8 cellular contexts compared by ENCODE assay signal in the genomic region with DNA sequence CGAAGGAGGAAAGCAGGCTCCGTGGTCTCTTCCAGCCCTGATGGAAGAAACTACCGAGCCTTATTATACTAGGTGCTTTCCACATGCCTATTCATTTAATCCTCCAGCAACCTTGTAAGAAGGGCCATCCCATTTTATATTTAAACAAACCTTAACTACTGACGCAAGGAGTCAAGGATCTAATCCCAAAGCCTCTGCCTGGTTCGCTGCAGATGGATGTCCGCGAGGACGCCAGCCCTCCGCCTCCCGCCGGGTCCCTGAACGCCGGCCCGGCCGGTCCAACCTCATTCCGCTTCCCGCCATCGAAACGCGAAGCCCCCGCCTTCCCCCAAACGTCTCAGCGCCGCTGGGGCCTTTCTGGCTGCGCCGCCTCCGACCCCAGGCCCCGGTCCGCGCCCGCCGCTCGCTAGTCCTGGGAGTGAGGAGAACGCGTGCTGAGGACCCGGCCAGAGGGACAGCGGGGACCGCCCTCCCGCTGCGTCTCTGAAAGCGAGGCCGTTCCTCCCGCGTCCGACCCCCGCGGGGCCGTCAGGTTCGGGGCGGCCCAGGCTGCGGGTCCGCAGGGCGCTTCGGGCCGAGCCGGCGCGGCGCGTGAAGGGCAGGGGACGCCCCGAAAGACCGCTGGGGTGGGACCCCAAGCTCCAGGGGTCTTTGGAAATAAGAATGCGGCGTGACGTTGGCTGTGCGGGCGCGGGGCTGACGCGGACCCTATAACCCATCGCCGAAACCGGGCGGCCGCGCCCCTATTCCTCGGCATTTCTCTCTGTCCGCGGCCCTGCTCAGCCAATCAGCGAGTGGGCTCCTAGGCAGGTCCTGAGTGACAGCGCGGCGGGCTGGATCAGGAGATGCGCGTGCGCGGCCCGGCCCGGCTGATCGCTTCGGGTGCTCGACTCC. TPM values are rescaled to one million over a fixed set of nuclear protein-coding genes. Genes with fewer than 3 reads are reported as not detected.
DNase-seq lines count a peak whose midpoint lies in the region; ATAC-seq and TF ChIP-seq lines count a peak whose summit lies in the region.

No MANE protein-coding gene starts in this region.

- peak overlapping the region; percentile 98 for H2AFZ ChIP-seq in IMR-90 (replicated peaks; ENCODE audit: low read length, poor library complexity)
- peak overlapping the region; percentile 74 for H2AFZ ChIP-seq in OCI-LY3 (ENCODE audit: low read depth, low read length)

- H3K4me3 ChIP-seq in IMR-90 (ENCODE audit: insufficient read depth, low read depth, low read length) = peak overlapping the region; percentile 74
- H3K4me3 ChIP-seq in OCI-LY3 (ENCODE audit: low read length) = peak overlapping the region; percentile 91
- peak overlapping the region; percentile 84 for H3K4me3 ChIP-seq in epithelial cell of proximal tubule (ENCODE audit: low read depth, low read length)
- peak overlapping the region; percentile 68 to 76 for H3K4me3 ChIP-seq in mucosa of rectum (ENCODE audit: low read length in 2 of 2)

- H3K9me3 ChIP-seq in IMR-90 (ENCODE audit: control insufficient read depth, insufficient read depth, low read length) = no peaks in the 10 kb centered on the region
- H3K9me3 ChIP-seq in OCI-LY3 (ENCODE audit: insufficient read depth, low read length) = no peaks in the 10 kb centered on the region
- H3K9me3 ChIP-seq in mucosa of rectum (ENCODE audit: control insufficient read depth in 2 of 2, low read length in 2 of 2) = no peaks in the 10 kb centered on the region

- no peak overlapping the region for H2BK5ac ChIP-seq in IMR-90 (ENCODE audit: low read depth, low read length, poor library complexity, severe bottlenecking)

- H4K91ac ChIP-seq in IMR-90 (ENCODE audit: insufficient read depth, low read depth, low read length) = no peak overlapping the region

- peak overlapping the region; percentile 60; the same call in 1 of the 2 replicates for H3K23ac ChIP-seq in IMR-90 (ENCODE audit: low read depth, low read length)

- peak; percentile 52; the same call in 1 of the 2 replicates for TF ChIP-seq POLR2A in IMR-90 (IDR thresholded peaks at IDR 0.05; ENCODE audit: low read depth, low read length)

- TF ChIP-seq CTCF in IMR-90 (conservative IDR thresholded peaks at IDR 0.05; ENCODE audit: low read depth, low read length) = no peak
- TF ChIP-seq CTCF in OCI-LY3 (IDR thresholded peaks at IDR 0.05; ENCODE audit: low read depth, low read length) = no peak
- TF ChIP-seq CTCF in epithelial cell of proximal tubule (conservative IDR thresholded peaks at IDR 0.05; ENCODE audit: low read depth, low read length) = no peak

- no peak overlapping the region for H2BK15ac ChIP-seq in IMR-90 (ENCODE audit: low read depth, low read length)

- H3K9ac ChIP-seq in IMR-90 (ENCODE audit: low read depth, low read length) (peak overlapping the region; percentile 38), OCI-LY3 (ENCODE audit: low read length) (peak overlapping the region; percentile 71), mucosa of rectum (ENCODE audit: low read depth in 1 of 2, low read length in 2 of 2) (peak overlapping the region; percentile 70 to 80)

- H4K8ac ChIP-seq in IMR-90 (ENCODE audit: low read depth in 2 of 2, low read length in 2 of 2) = peak overlapping the region in 1 of 2 experiments; percentile 38; a peak in 1 of 4 replicates

- peak overlapping the region; percentile 13; the same call in 1 of the 2 replicates for H3K27ac ChIP-seq in IMR-90 (ENCODE audit: insufficient read depth, low read length)
- no peak overlapping the region; the same call in 1 of the 2 replicates for H3K27ac ChIP-seq in OCI-LY3 (ENCODE audit: low read length)
- H3K27ac ChIP-seq in mucosa of rectum (ENCODE audit: low read depth in 2 of 2, low read length in 2 of 2) = peak overlapping the region; percentile 64 to 82

- H2BK120ac ChIP-seq in IMR-90 (ENCODE audit: low read depth, low read length) = no peak overlapping the region

- H2AK9ac ChIP-seq in IMR-90 (replicated peaks; ENCODE audit: low read depth, low read length, poor library complexity) = peak overlapping the region; percentile 22

- ATAC-seq in GM21576 (IDR thresholded peaks at IDR 0.05; ENCODE audit: unreplicated experiment) (peak; percentile 86), IMR-90 (ENCODE audit: low read depth) (peak; percentile 97)

- in situ Hi-C loops in IMR-90 (cut with MboI; ENCODE audit: low sequenced_read_pairs) = loop anchor here (25.0 kb wide), 1 partner anchor 539 kb away; a partner anchor contains a TSS

- no TSS peak for BruUV-seq in IMR-90 (replicated peaks; lab: Mats Ljungman, UMichigan)

- intact Hi-C loops in IMR-90 (cut with micrococcal nuclease) = loop anchor here (2.0 kb wide), 1 partner anchor 35 kb away; the partner anchor contains the start of gene ZNF862

- peak overlapping the region; percentile 87 for H3K4me2 ChIP-seq in IMR-90 (ENCODE audit: low read depth, low read length)
- H3K4me2 ChIP-seq in OCI-LY3 (ENCODE audit: low read length) = peak overlapping the region; percentile 92

- H3K56ac ChIP-seq in IMR-90 (ENCODE audit: extremely low read depth, insufficient read depth, low read length) = no peak overlapping the region

- POLR2A ChIA-PET in IMR-90 (lab: Charles Lee; ENCODE audit: unreplicated experiment) = no interaction called here

- peak; percentile 99 for DNase-seq in D341Med (ENCODE audit: low spot score)
- DNase-seq in IMR-90 = peak; percentile 89
- DNase-seq in activated T-cell treated with anti-CD3 and anti-CD28 coated beads, Interleukin-2, amount 50 U/mL, for 1 hour = peak; percentile 89
- peak; percentile 25 for DNase-seq in epithelial cell of proximal tubule (ENCODE audit: low read depth)
- DNase-seq in stimulated activated CD8-positive, alpha-beta memory T cell treated with anti-CD3 and anti-CD28 coated beads, Interleukin-4, amount 100 ng/mL, for 1 hour (ENCODE audit: low read depth in 2 of 2, low spot score in 1 of 2) = peak; percentile 76 to 88

- H4K5ac ChIP-seq in IMR-90 (ENCODE audit: low read depth, low read length) = no peak overlapping the region

- no peak overlapping the region for H3K18ac ChIP-seq in IMR-90 (ENCODE audit: low read depth, low read length)

- H4K20me1 ChIP-seq in IMR-90 (ENCODE audit: insufficient read depth, low read length) (no peaks in the 10 kb centered on the region), OCI-LY3 (ENCODE audit: insufficient read depth, low read length) (no peaks in the 10 kb centered on the region)

- TF ChIP-seq RAD21 in IMR-90 (IDR thresholded peaks at IDR 0.05; ENCODE audit: low read length) = no peak

- 0% methylated on average over 50 of the region's 93 CpGs; no CpG with 5 or more reads in 1 of the 2 experiments for WGBS in IMR-90 (ENCODE audit: extremely low coverage in 2 of 2, insufficient read length in 1 of 2), 2 experiments

- CTCF ChIA-PET in IMR-90 (lab: Yijun Ruan, JAX) = no interaction called here

- H2BK20ac ChIP-seq in IMR-90 (ENCODE audit: low read depth, low read length) = no peak overlapping the region

- peaks cover 0 to 6% of the 10 kb centered on the region in 2 experiments; a peak in 1 of 4 replicates for H3K79me1 ChIP-seq in IMR-90 (ENCODE audit: low read depth in 1 of 2, low read length in 2 of 2)

- no peaks in the 10 kb centered on the region for H3K9me1 ChIP-seq in IMR-90 (ENCODE audit: insufficient read depth, low read length)

- no peaks in the 10 kb centered on the region for H3K27me3 ChIP-seq in IMR-90 (ENCODE audit: control insufficient read depth, insufficient read depth, low read length)
- no peaks in the 10 kb centered on the region for H3K27me3 ChIP-seq in OCI-LY3 (ENCODE audit: low read depth, low read length)
- no peaks in the 10 kb centered on the region for H3K27me3 ChIP-seq in mucosa of rectum (ENCODE audit: control insufficient read depth in 2 of 2, insufficient read depth in 2 of 2, low read length in 2 of 2)

- dilution Hi-C loops in IMR-90 (cut with HindIII; ENCODE audit: low sequenced_read_pairs, unreplicated experiment) = no loop called here

- H3K4me1 ChIP-seq in IMR-90 (ENCODE audit: control insufficient read depth, insufficient read depth, low read length) = peaks cover 3% of the 10 kb centered on the region
- H3K4me1 ChIP-seq in OCI-LY3 (ENCODE audit: low read length) = peaks cover 10% of the 10 kb centered on the region; the same call in 1 of the 2 replicates
- H3K4me1 ChIP-seq in mucosa of rectum (ENCODE audit: control insufficient read depth in 2 of 2, insufficient read depth in 2 of 2, low read length in 2 of 2) = peaks cover 5 to 21% of the 10 kb centered on the region in 2 donors

- H3K79me2 ChIP-seq in OCI-LY3 (ENCODE audit: low read length) = no peaks in the 10 kb centered on the region

- H2AK5ac ChIP-seq in IMR-90 (ENCODE audit: low read depth, low read length) = no peak overlapping the region

- H3K14ac ChIP-seq in IMR-90 (replicated peaks; ENCODE audit: low read depth, low read length) = 0 out of 2 replicates have a peak overlapping the region, but pooled peaks have one; percentile 2

- peak overlapping the region; percentile 43; the same call in 1 of the 2 replicates for H3K4ac ChIP-seq in IMR-90 (ENCODE audit: low read depth, low read length)

- H3K36me3 ChIP-seq in IMR-90 (ENCODE audit: control insufficient read depth, insufficient read depth, low read length) (no peaks in the 10 kb centered on the region), OCI-LY3 (replicated peaks; ENCODE audit: low read depth, low read length) (no peaks in the 10 kb centered on the region), mucosa of rectum (ENCODE audit: control insufficient read depth in 2 of 2, insufficient read depth in 2 of 2, low read length in 2 of 2) (no peaks in the 10 kb centered on the region)

TF ChIP-seq in IMR-90, 13 proteins besides CTCF, POLR2A, EP300 and RAD21 (continues in another document):
- no peak for TF ChIP-seq CHD1 (IDR thresholded peaks at IDR 0.05; ENCODE audit: low read depth, low read length)
- no peak for TF ChIP-seq SMC3 (IDR thresholded peaks at IDR 0.05; ENCODE audit: low read depth, low read length)
- no peak; the same call in 1 of the 2 replicates for TF ChIP-seq MAZ (IDR thresholded peaks at IDR 0.05; ENCODE audit: borderline replicate concordance, low read depth, low read length)
- TF ChIP-seq RCOR1 (IDR thresholded peaks at IDR 0.05; ENCODE audit: insufficient replicate concordance, low read length) = no peak
- TF ChIP-seq BHLHE40 (IDR thresholded peaks at IDR 0.05; ENCODE audit: low read depth, low read length) = no peak
- no peak for TF ChIP-seq CEBPB (IDR thresholded peaks at IDR 0.05; ENCODE audit: low read depth, low read length)

RNA-seq across cellular contexts. Expression of gene ATP6V0E2, which starts 0.4 kb away (rescaled TPM):
- total RNA-seq in IMR-90 (2012; rRNA removed) (5.7 and 10.3 TPM in 2 replicates), epithelial cell of proximal tubule (57.3 and 62.2 TPM in 2 replicates)
- polyA plus RNA-seq in IMR-90 (2012; rRNA removed) = 29.3 and 30.3 TPM in 2 replicates
- polyA plus RNA-seq in IMR-90 (2012; cell fraction: cytosol; rRNA removed) = 18.0 and 25.3 TPM in 2 replicates
- polyA plus RNA-seq in IMR-90 (2012; cell fraction: nucleus; rRNA removed; ENCODE audit: low replicate concordance) = 17.9 and 24.3 TPM in 2 replicates

RNA-seq across cellular contexts. Expression of gene ZNF862, which starts 35.1 kb away (rescaled TPM):
- total RNA-seq in IMR-90 (2012; rRNA removed) = 3.3 and 5.9 TPM in 2 replicates
- 10.8 and 10.9 TPM in 2 replicates for polyA plus RNA-seq in IMR-90 (2012; rRNA removed)
- polyA plus RNA-seq in IMR-90 (2012; cell fraction: cytosol; rRNA removed) = 4.5 and 5.8 TPM in 2 replicates
- polyA plus RNA-seq in IMR-90 (2012; cell fraction: nucleus; rRNA removed; ENCODE audit: low replicate concordance) = 56.1 and 60.8 TPM in 2 replicates
- total RNA-seq in epithelial cell of proximal tubule = 0.80 and 8.0 TPM in 2 replicates

Comparison
In these comparisons a context has a peak if more than half of its experiments do, and no peak if none do; other contexts are left out.
1. DNase-seq: peak in every context shown above with its lines; median percentile 99 in D341Med; 89 in IMR-90; 89 in activated T-cell treated with anti-CD3 and anti-CD28 coated beads, Interleukin-2, amount 50 U/mL, for 1 hour; 82 in stimulated activated CD8-positive, alpha-beta memory T cell treated with anti-CD3 and anti-CD28 coated beads, Interleukin-4, amount 100 ng/mL, for 1 hour; 25 in epithelial cell of proximal tubule.